1 cellular context compared by ENCODE assay signal in genomic region chr12:50110762-50111416, GRCh38.
TF ChIP-seq lines count a peak whose summit lies in the region.

No MANE protein-coding gene starts in this region.

TF ChIP-seq in HepG2, 621 proteins besides CTCF, POLR2A, EP300 and RAD21 (continued from another document and continues in another):
- TF ChIP-seq DRAP1 (CRISPR knock-in tag; IDR thresholded peaks at IDR 0.05) (peak; percentile 78), CHD4 (IDR thresholded peaks at IDR 0.05; ENCODE audit: borderline replicate concordance, low read length) (no peak), SYNCRIP (IDR thresholded peaks at IDR 0.05; ENCODE audit: insufficient read depth, low read depth, low read length) (no peak), RFXANK (CRISPR knock-in tag; IDR thresholded peaks at IDR 0.05) (peak; percentile 61; the same call in 1 of the 2 replicates), KMT2B (CRISPR knock-in tag; IDR thresholded peaks at IDR 0.05) (no peak), ZNF549 (CRISPR knock-in tag; IDR thresholded peaks at IDR 0.05) (no peak), PHF21A (CRISPR knock-in tag; IDR thresholded peaks at IDR 0.05) (peak; percentile 59; the same call in 1 of the 2 replicates), ISL2 (CRISPR knock-in tag; IDR thresholded peaks at IDR 0.05) (no peak), ZNF619 (CRISPR knock-in tag; IDR thresholded peaks at IDR 0.05) (no peak), ZGPAT (CRISPR knock-in tag; IDR thresholded peaks at IDR 0.05) (0 out of 2 replicates have a peak, but pooled peaks have one; percentile 7), ZBTB4 (CRISPR knock-in tag; IDR thresholded peaks at IDR 0.05; ENCODE audit: borderline replicate concordance) (no peak), ZZZ3 (CRISPR knock-in tag; IDR thresholded peaks at IDR 0.05; ENCODE audit: borderline replicate concordance) (no peak), AGO2 (optimal IDR thresholded peaks at IDR 0.05; ENCODE audit: low read depth, low read length) (no peak), ZBTB10 (CRISPR knock-in tag; IDR thresholded peaks at IDR 0.05; ENCODE audit: borderline replicate concordance) (no peak), AFF4 (CRISPR knock-in tag; IDR thresholded peaks at IDR 0.05) (no peak; the same call in 1 of the 2 replicates), ZNF274 (CRISPR knock-in tag; IDR thresholded peaks at IDR 0.05) (no peak), TEF (CRISPR knock-in tag; IDR thresholded peaks at IDR 0.05) (no peak), NFE2L2 (IDR thresholded peaks at IDR 0.05; ENCODE audit: low read length) (no peak), RFX5 (IDR thresholded peaks at IDR 0.05; ENCODE audit: low read depth, low read length) (peak; percentile 34; the same call in 1 of the 2 replicates), CREBL2 (CRISPR knock-in tag; IDR thresholded peaks at IDR 0.05; ENCODE audit: borderline replicate concordance) (no peak), MEIS2 (CRISPR knock-in tag; IDR thresholded peaks at IDR 0.05) (no peak; the same call in 1 of the 2 replicates), PAF1 (CRISPR knock-in tag; IDR thresholded peaks at IDR 0.05) (no peak), ZSCAN30 (CRISPR knock-in tag; IDR thresholded peaks at IDR 0.05) (no peak), TEAD3 (CRISPR knock-in tag; optimal IDR thresholded peaks at IDR 0.05; ENCODE audit: borderline replicate concordance) (peak; percentile 85), YEATS4 (CRISPR knock-in tag; IDR thresholded peaks at IDR 0.05; ENCODE audit: borderline replicate concordance) (0 out of 2 replicates have a peak, but pooled peaks have one; percentile 52), PRDM10 (CRISPR knock-in tag; IDR thresholded peaks at IDR 0.05; ENCODE audit: low read depth) (no peak), ZBTB2 (CRISPR knock-in tag; IDR thresholded peaks at IDR 0.05; ENCODE audit: low read depth) (no peak), ZNF264 (CRISPR knock-in tag; IDR thresholded peaks at IDR 0.05) (no peak), SKI (IDR thresholded peaks at IDR 0.05; ENCODE audit: partially characterized antibody) (no peak), ARNTL (CRISPR knock-in tag; IDR thresholded peaks at IDR 0.05) (no peak), ZFX (CRISPR knock-in tag; IDR thresholded peaks at IDR 0.05; ENCODE audit: low read depth) (peak; percentile 80), TCF7L2 (IDR thresholded peaks at IDR 0.05; ENCODE audit: low read depth, low read length) (no peak), ZNF614 (CRISPR knock-in tag; IDR thresholded peaks at IDR 0.05; ENCODE audit: borderline replicate concordance) (no peak; the same call in 1 of the 2 replicates), ZNF326 (CRISPR knock-in tag; IDR thresholded peaks at IDR 0.05; ENCODE audit: borderline replicate concordance) (no peak), SMAD9 (CRISPR knock-in tag; IDR thresholded peaks at IDR 0.05) (no peak), FOXJ3 (CRISPR knock-in tag; IDR thresholded peaks at IDR 0.05; ENCODE audit: borderline replicate concordance) (0 out of 2 replicates have a peak, but pooled peaks have one; percentile 30), SMAD3 (CRISPR knock-in tag; IDR thresholded peaks at IDR 0.05) (no peak), ZNF766 (CRISPR knock-in tag; IDR thresholded peaks at IDR 0.05; ENCODE audit: borderline replicate concordance) (no peak), ATF7 (IDR thresholded peaks at IDR 0.05) (no peak), ATF7 (CRISPR knock-in tag; IDR thresholded peaks at IDR 0.05) (no peak)
